ENCODE assay signal across 11 cellular contexts in the genomic region with DNA sequence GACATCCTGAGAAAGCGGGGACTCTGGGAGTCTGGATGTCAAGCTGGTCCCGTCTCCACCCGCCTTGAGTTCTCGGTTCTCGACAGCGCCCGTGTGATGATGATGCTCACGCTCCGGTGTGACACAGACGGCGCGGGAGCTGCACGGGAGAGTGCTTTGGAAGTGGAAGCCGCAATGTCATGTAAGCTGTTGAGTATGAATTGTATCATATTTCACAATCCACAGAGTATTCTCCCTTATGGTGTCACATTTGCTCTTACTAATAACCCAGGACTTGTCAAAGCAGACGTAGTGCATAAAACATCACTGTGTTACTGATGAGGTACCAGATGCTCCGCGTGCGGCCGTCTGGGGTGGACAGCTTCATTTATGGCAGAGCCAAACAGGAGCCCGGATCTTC.
DNase-seq lines count a peak whose midpoint lies in the region; ATAC-seq and TF ChIP-seq lines count a peak whose summit lies in the region.
"Had no signal": no experiment of that assay in that cellular context is flagged by ENCODE, and none has a peak within 500 bp of the region (broad histone marks: within the 10 kb centered on the region; RNA-seq: fewer than 3 reads in every experiment).

No MANE protein-coding gene starts in this region.

- H3K4ac ChIP-seq in IMR-90 (ENCODE audit: low read depth, low read length) = peak overlapping the region; percentile 64

- peak overlapping the region; percentile 73 for H2AK5ac ChIP-seq in IMR-90 (ENCODE audit: low read depth, low read length)

- H3F3A ChIP-seq in neural progenitor cell (ENCODE audit: low read depth) = peaks cover 13% of the 10 kb centered on the region
- H3F3A ChIP-seq in PC-9 (ENCODE audit: insufficient read depth, low read depth) = peaks cover 17% of the 10 kb centered on the region

- H3K36me3 Mint-ChIP-seq in CD4-positive, CD25-positive, alpha-beta regulatory T cell = peaks cover 38% of the 10 kb centered on the region
- peaks cover 22 to 53% of the 10 kb centered on the region in 2 donors for H3K36me3 Mint-ChIP-seq in activated naive CD4-positive, alpha-beta T cell treated with anti-CD3 and anti-CD28 coated beads, Interleukin-2, amount 50 U/mL, for 72 hours
- H3K36me3 Mint-ChIP-seq in neural progenitor cell = peaks cover 14% of the 10 kb centered on the region

- peak overlapping the region in 1 of 4 donors; percentile 10 for H3K4me3 Mint-ChIP-seq in CD4-positive, CD25-positive, alpha-beta regulatory T cell
- H3K4me3 Mint-ChIP-seq in neural progenitor cell = no peak overlapping the region

- H2BK120ac ChIP-seq in IMR-90 (ENCODE audit: low read depth, low read length) = peak overlapping the region; percentile 59

- H3K18ac ChIP-seq in IMR-90 (ENCODE audit: low read depth, low read length) = peak overlapping the region; percentile 91; the same call in 1 of the 2 replicates

- H3K4me2 ChIP-seq in IMR-90 (ENCODE audit: low read depth, low read length) = no peak overlapping the region; the same call in 1 of the 2 replicates
- H3K4me2 ChIP-seq in neural progenitor cell = no peak overlapping the region
- no peak overlapping the region for H3K4me2 ChIP-seq in PC-9

- peaks cover 17% of the 10 kb centered on the region for H3K9me1 ChIP-seq in IMR-90 (ENCODE audit: insufficient read depth, low read length)

- no peaks in the 10 kb centered on the region for H3K27me3 ChIP-seq in CD4-positive, CD25-positive, alpha-beta regulatory T cell (ENCODE audit: control insufficient read depth, insufficient read depth, low read length)
- no peaks in the 10 kb centered on the region for H3K27me3 ChIP-seq in IMR-90 (ENCODE audit: control insufficient read depth, insufficient read depth, low read length)
- H3K27me3 ChIP-seq in neural progenitor cell = no peaks in the 10 kb centered on the region
- H3K27me3 ChIP-seq in PC-9 (ENCODE audit: insufficient read depth, low read depth) = no peaks in the 10 kb centered on the region

- peak overlapping the region; percentile 91 for H4K5ac ChIP-seq in IMR-90 (ENCODE audit: low read depth, low read length)

- no TSS peak for BruUV-seq in IMR-90 (replicated peaks; lab: Mats Ljungman, UMichigan)
- BruUV-seq in PC-9 (replicated peaks; lab: Mats Ljungman, UMichigan) = no TSS peak

- ATAC-seq in CD4-positive, CD25-positive, alpha-beta regulatory T cell (ENCODE audit: low read depth in 2 of 2) = no peak
- ATAC-seq in IMR-90 (ENCODE audit: low read depth) = peak; percentile 6; the same call in 1 of the 2 replicates
- ATAC-seq in activated naive CD4-positive, alpha-beta T cell treated with anti-CD3 and anti-CD28 coated beads, Interleukin-2, amount 50 U/mL, for 72 hours = peak; percentile 27 to 50
- no peak for ATAC-seq in GM18909 (IDR thresholded peaks at IDR 0.05; ENCODE audit: poor library complexity, unreplicated experiment)

- H4K20me1 ChIP-seq in IMR-90 (ENCODE audit: insufficient read depth, low read length) (no peaks in the 10 kb centered on the region), neural progenitor cell (ENCODE audit: low read depth) (peaks cover 14% of the 10 kb centered on the region), PC-9 (ENCODE audit: insufficient read depth) (no peaks in the 10 kb centered on the region)

- H3K4me1 Mint-ChIP-seq in CD4-positive, CD25-positive, alpha-beta regulatory T cell = peaks cover 6 to 28% (median 17%) of the 10 kb centered on the region in 4 donors
- H3K4me1 Mint-ChIP-seq in neural progenitor cell = peaks cover 41% of the 10 kb centered on the region

- no peaks in the 10 kb centered on the region for H3K9me3 ChIP-seq in CD4-positive, CD25-positive, alpha-beta regulatory T cell (ENCODE audit: control insufficient read depth in 2 of 2, low read length in 2 of 2)
- H3K9me3 ChIP-seq in IMR-90 (ENCODE audit: control insufficient read depth, insufficient read depth, low read length) (no peaks in the 10 kb centered on the region), neural progenitor cell (ENCODE audit: low read depth) (no peaks in the 10 kb centered on the region), PC-9 (ENCODE audit: insufficient read depth, low read depth) (no peaks in the 10 kb centered on the region)
- H3K9me3 ChIP-seq: HAP-1 had no signal

- H2AK9ac ChIP-seq in IMR-90 (replicated peaks; ENCODE audit: low read depth, low read length, poor library complexity) = peak overlapping the region; percentile 38

- H3K36me3 ChIP-seq in CD4-positive, CD25-positive, alpha-beta regulatory T cell (ENCODE audit: control insufficient read depth, insufficient read depth, low read length) = peaks cover 6% of the 10 kb centered on the region
- H3K36me3 ChIP-seq in IMR-90 (ENCODE audit: control insufficient read depth, insufficient read depth, low read length) (peaks cover 8% of the 10 kb centered on the region), neural progenitor cell (no peaks in the 10 kb centered on the region), PC-9 (ENCODE audit: low read depth) (no peaks in the 10 kb centered on the region)
- H3K36me3 ChIP-seq: HAP-1 had no signal

- peaks cover 14 to 73% of the 10 kb centered on the region in 2 experiments; a peak in 3 of 4 replicates for H3K79me1 ChIP-seq in IMR-90 (ENCODE audit: low read depth in 1 of 2, low read length in 2 of 2)

- TF ChIP-seq CTCF in IMR-90 (conservative IDR thresholded peaks at IDR 0.05; ENCODE audit: low read depth, low read length) (no peak), neural progenitor cell (IDR thresholded peaks at IDR 0.05) (no peak), PC-9 (conservative IDR thresholded peaks at IDR 0.05) (no peak)

- CTCF ChIA-PET in IMR-90 (lab: Yijun Ruan, JAX) (interaction anchor here (0.7 to 0.9 kb wide), 4 partner anchors 11 to 211 kb away, joined by 3 to 5 read pairs (median 4); no protein-coding TSS in a partner anchor), PC-9 (lab: Charles Lee) (no interaction called here)

- H3K4me1 ChIP-seq in CD4-positive, CD25-positive, alpha-beta regulatory T cell (ENCODE audit: control insufficient read depth, insufficient read depth, low read length, poor library complexity, severe bottlenecking) = no peaks in the 10 kb centered on the region
- peaks cover 18% of the 10 kb centered on the region for H3K4me1 ChIP-seq in IMR-90 (ENCODE audit: control insufficient read depth, insufficient read depth, low read length)
- peaks cover 20% of the 10 kb centered on the region for H3K4me1 ChIP-seq in neural progenitor cell
- peaks cover 17% of the 10 kb centered on the region for H3K4me1 ChIP-seq in PC-9 (replicated peaks; ENCODE audit: insufficient read depth)
- H3K4me1 ChIP-seq: HAP-1 had no signal

- dilution Hi-C loops in IMR-90 (cut with HindIII; ENCODE audit: low sequenced_read_pairs, unreplicated experiment) = no loop called here

- TF ChIP-seq RAD21 in IMR-90 (IDR thresholded peaks at IDR 0.05; ENCODE audit: low read length) = no peak

- peak overlapping the region; percentile 65 to 79; a peak in 3 of 4 replicates for H4K8ac ChIP-seq in IMR-90 (ENCODE audit: low read depth in 2 of 2, low read length in 2 of 2)

- peak overlapping the region in 2 of 3 donors; percentile 52 to 77 for H3K27ac Mint-ChIP-seq in CD4-positive, CD25-positive, alpha-beta regulatory T cell
- H3K27ac Mint-ChIP-seq in activated naive CD4-positive, alpha-beta T cell treated with anti-CD3 and anti-CD28 coated beads, Interleukin-2, amount 50 U/mL, for 72 hours = peak overlapping the region; percentile 97 to 98
- H3K27ac Mint-ChIP-seq in neural progenitor cell = peak overlapping the region; percentile 54

- intact Hi-C loops in IMR-90 (cut with micrococcal nuclease) (no loop called here), PC-9 (cut with micrococcal nuclease; ENCODE audit: unreplicated experiment) (no loop called here)

- peak overlapping the region; percentile 78; the same call in 2 of the 3 replicates for H2BK15ac ChIP-seq in IMR-90 (ENCODE audit: low read depth, low read length)

- no peaks in the 10 kb centered on the region for H3K79me2 ChIP-seq in neural progenitor cell (ENCODE audit: low read depth)
- H3K79me2 ChIP-seq in PC-9 (ENCODE audit: low read depth) = no peaks in the 10 kb centered on the region

- H2AFZ ChIP-seq in IMR-90 (replicated peaks; ENCODE audit: low read length, poor library complexity) = peak overlapping the region; percentile 33
- H2AFZ ChIP-seq in neural progenitor cell (replicated peaks) = no peak overlapping the region
- no peak overlapping the region for H2AFZ ChIP-seq in PC-9

- no peaks in the 10 kb centered on the region for H3K9me3 Mint-ChIP-seq in CD4-positive, CD25-positive, alpha-beta regulatory T cell
- peaks cover 0 to 5% of the 10 kb centered on the region in 2 donors for H3K9me3 Mint-ChIP-seq in activated naive CD4-positive, alpha-beta T cell treated with anti-CD3 and anti-CD28 coated beads, Interleukin-2, amount 50 U/mL, for 72 hours
- H3K9me3 Mint-ChIP-seq in neural progenitor cell = no peaks in the 10 kb centered on the region

- H3K23ac ChIP-seq in IMR-90 (ENCODE audit: low read depth, low read length) = 0 out of 2 replicates have a peak overlapping the region, but pooled peaks have one; percentile 4

- H3K27ac ChIP-seq in CD4-positive, CD25-positive, alpha-beta regulatory T cell (ENCODE audit: insufficient read depth, low read length, poor library complexity, severe bottlenecking) = no peak overlapping the region
- H3K27ac ChIP-seq in IMR-90 (ENCODE audit: insufficient read depth, low read length) (peak overlapping the region; percentile 95), neural progenitor cell (no peak overlapping the region), PC-9 (no peak overlapping the region)

- peak overlapping the region; percentile 43 for H3K14ac ChIP-seq in IMR-90 (replicated peaks; ENCODE audit: low read depth, low read length)

- H3K9ac ChIP-seq in IMR-90 (ENCODE audit: low read depth, low read length) (no peak overlapping the region; the same call in 1 of the 2 replicates), neural progenitor cell (no peak overlapping the region)

- H2BK5ac ChIP-seq in IMR-90 (ENCODE audit: low read depth, low read length, poor library complexity, severe bottlenecking) = peak overlapping the region; percentile 85

- no peaks in the 10 kb centered on the region for H3K9me2 ChIP-seq in PC-9 (ENCODE audit: insufficient read depth)

- no peak for DNase-seq in CD4-positive, CD25-positive, alpha-beta regulatory T cell
- DNase-seq in IMR-90 = peak; percentile 60
- DNase-seq in activated naive CD4-positive, alpha-beta T cell treated with anti-CD3 and anti-CD28 coated beads, Interleukin-2, amount 50 U/mL, for 72 hours (ENCODE audit: low spot score in 2 of 2) = peak in 1 of 2 donors; percentile 46
- no peak for DNase-seq in neural progenitor cell (ENCODE audit: low spot score)
- DNase-seq in ACHN = no peak
- DNase-seq in NCI-H1436 (lab: John Stamatoyannopoulos, UW) = no peak
- no peak for DNase-seq in PC-9
- DNase-seq: NCI-H1436 treated with DMSO at 0.1 percent for 48 hours; stimulated activated CD4-positive, alpha-beta T cell treated with anti-CD3 and anti-CD28 coated beads, Interleukin-4, amount 100 ng/mL, for 1 hour had no signal

- peak overlapping the region; percentile 53 for H2BK20ac ChIP-seq in IMR-90 (ENCODE audit: low read depth, low read length)

- peak overlapping the region; percentile 75; the same call in 1 of the 2 replicates for H3K56ac ChIP-seq in IMR-90 (ENCODE audit: extremely low read depth, insufficient read depth, low read length)

- POLR2A ChIA-PET in IMR-90 (lab: Charles Lee; ENCODE audit: unreplicated experiment) = interaction anchor here (0.9 kb wide), 1 partner anchor 14 kb away, joined by 3 read pairs; no protein-coding TSS in a partner anchor
- POLR2A ChIA-PET in PC-9 (lab: Charles Lee; ENCODE audit: unreplicated experiment) = no interaction called here

- no peaks in the 10 kb centered on the region for H3K27me3 Mint-ChIP-seq in CD4-positive, CD25-positive, alpha-beta regulatory T cell
- no peaks in the 10 kb centered on the region for H3K27me3 Mint-ChIP-seq in neural progenitor cell (ENCODE audit: insufficient read depth, low read depth)

- no peak overlapping the region for H3K4me3 ChIP-seq in CD4-positive, CD25-positive, alpha-beta regulatory T cell (ENCODE audit: low read depth, low read length)
- no peak overlapping the region for H3K4me3 ChIP-seq in IMR-90 (ENCODE audit: insufficient read depth, low read depth, low read length)
- H3K4me3 ChIP-seq in neural progenitor cell = no peak overlapping the region
- no peak overlapping the region for H3K4me3 ChIP-seq in PC-9
- H3K4me3 ChIP-seq: HAP-1 had no signal

- in situ Hi-C loops in IMR-90 (cut with MboI; ENCODE audit: low sequenced_read_pairs) = no loop called here
- in situ Hi-C loops in ACHN (cut with HindIII; ENCODE audit: low pct_ligation_motif_present, low pct_unique_long_range_greater_than_20kb, low sequenced_read_pairs) = no loop called here

- WGBS in IMR-90 (ENCODE audit: extremely low coverage in 2 of 2, insufficient read length in 1 of 2), 2 experiments = 80% methylated on average over 1 of the region's 20 CpGs; no CpG with 5 or more reads in 1 of the 2 experiments

- TF ChIP-seq POLR2A in IMR-90 (IDR thresholded peaks at IDR 0.05; ENCODE audit: low read depth, low read length) = no peak

- peak overlapping the region; percentile 86 for H4K91ac ChIP-seq in IMR-90 (ENCODE audit: insufficient read depth, low read depth, low read length)

Comparison
In these comparisons a context has a peak if more than half of its experiments do, and no peak if none do; other contexts are left out.
1. ATAC-seq: peak in IMR-90 (single experiment) and activated naive CD4-positive, alpha-beta T cell treated with anti-CD3 and anti-CD28 coated beads, Interleukin-2, amount 50 U/mL, for 72 hours (2 of 2); none in CD4-positive, CD25-positive, alpha-beta regulatory T cell (0 of 2) and GM18909 (single experiment).
2. Peak in every context shown above with its lines, with median percentiles within 50 percentile points of each other: H3K27ac Mint-ChIP-seq.